ENCODE assay signal across 6 cellular contexts in genomic region chr11:64855596-64856304, GRCh38. TPM values are rescaled to one million over a fixed set of nuclear protein-coding genes. Genes with fewer than 3 reads are reported as not detected.
DNase-seq lines count a peak whose midpoint lies in the region; ATAC-seq, FAIRE-seq and TF ChIP-seq lines count a peak whose summit lies in the region.

No MANE protein-coding gene starts in this region.

- H3K27me3 ChIP-seq in right atrium auricular region, result no peaks in the 10 kb centered on the region
- H3K27me3 ChIP-seq in keratinocyte (ENCODE audit: control insufficient read depth, extremely low read depth, insufficient read depth, low read length), result no peaks in the 10 kb centered on the region

- DNase-seq in right atrium auricular region (ENCODE audit: low spot score) (no peak), left ventricle myocardium superior (no peak), keratinocyte (ENCODE audit: low read depth, low spot score) (no peak), urothelium cell line (ENCODE audit: low spot score) (no peak)

- H3K36me3 ChIP-seq in right atrium auricular region, result peaks cover 40% of the 10 kb centered on the region
- peaks cover 26 to 64% of the 10 kb centered on the region in 2 experiments for H3K36me3 ChIP-seq in keratinocyte (ENCODE audit: control insufficient read depth in 2 of 2, extremely low read depth in 1 of 2, insufficient read depth in 2 of 2, low read length in 2 of 2)

- H3K4me1 ChIP-seq in right atrium auricular region (peaks cover 7 to 97% of the 10 kb centered on the region in 2 donors), keratinocyte (ENCODE audit: control insufficient read depth, extremely low read depth, insufficient read depth, low read length) (peaks cover 45% of the 10 kb centered on the region)

- intact Hi-C loops in left ventricle myocardium superior (cut with micrococcal nuclease), result no loop called here

- no peak for ATAC-seq in left ventricle myocardium superior
- ATAC-seq in GM21786 (IDR thresholded peaks at IDR 0.05; ENCODE audit: unreplicated experiment), result no peak
- ATAC-seq in GM18873 (IDR thresholded peaks at IDR 0.05; ENCODE audit: low FRiP score, unreplicated experiment), result no peak

- no peaks in the 10 kb centered on the region for H3K9me1 ChIP-seq in keratinocyte (ENCODE audit: control insufficient read depth, extremely low read depth, insufficient read depth, low read length)

- TF ChIP-seq CTCF in right atrium auricular region (IDR thresholded peaks at IDR 0.05) (no peak), keratinocyte (optimal IDR thresholded peaks at IDR 0.05 in 1 of 3, IDR thresholded peaks at IDR 0.05 in 1 of 3, conservative IDR thresholded peaks at IDR 0.05 in 1 of 3; ENCODE audit: extremely low read depth in 1 of 3, insufficient read depth in 2 of 3, low read length in 3 of 3) (no peak)

- H3K4me2 ChIP-seq in keratinocyte (ENCODE audit: control insufficient read depth, extremely low read depth, insufficient read depth, low read depth, low read length), result peak overlapping the region; percentile 66

- H3K4me3 ChIP-seq in right atrium auricular region (no peak overlapping the region), keratinocyte (ENCODE audit: control insufficient read depth in 2 of 3, extremely low read depth in 1 of 3, insufficient read depth in 2 of 3, low read depth in 1 of 3, low read length in 3 of 3) (no peak overlapping the region)

- H2AFZ ChIP-seq in keratinocyte (ENCODE audit: control insufficient read depth, low read length), result no peak overlapping the region

- FAIRE-seq in keratinocyte (lab: Jason Lieb, UNC) (no peak), urothelium cell line (lab: Jason Lieb, UNC) (peak; percentile 13)

- H3K79me2 ChIP-seq in keratinocyte (ENCODE audit: control insufficient read depth, insufficient read depth, low read length), result peaks cover 34% of the 10 kb centered on the region

- dilution Hi-C loops in keratinocyte (cut with MboI; ENCODE audit: extremely low pct_ligation_motif_present, low sequenced_read_pairs), result no loop called here

- no peaks in the 10 kb centered on the region for H4K20me1 ChIP-seq in keratinocyte (ENCODE audit: control insufficient read depth, extremely low read depth, insufficient read depth, low read length)

- peak overlapping the region; percentile 72 to 87 for H3K27ac ChIP-seq in right atrium auricular region
- peak overlapping the region; percentile 88 for H3K27ac ChIP-seq in keratinocyte (ENCODE audit: control insufficient read depth, insufficient read depth, low read length)

- peak overlapping the region; percentile 80 for H3K9ac ChIP-seq in keratinocyte (ENCODE audit: control insufficient read depth, extremely low read depth, insufficient read depth, low read length)

- H3K9me3 ChIP-seq in right atrium auricular region (no peaks in the 10 kb centered on the region), keratinocyte (ENCODE audit: control insufficient read depth, low read depth, low read length) (no peaks in the 10 kb centered on the region)

RNA-seq across cellular contexts. Expression of gene CDC42BPG, which starts 11.3 kb away (rescaled TPM):
- total RNA-seq in right atrium auricular region, result 1 to 10 TPM in 1 of 2 donors, under 1 TPM in 1; 0.33 to 1.0 TPM
- 0.40 TPM for total RNA-seq in left ventricle myocardium superior
- 2.2 to 4.0 TPM (median 2.5 TPM) in 3 replicates for polyA plus RNA-seq in keratinocyte
- polyA plus RNA-seq in keratinocyte (2011; ENCODE audit: low read depth), result 2.5 TPM
- 1.4 and 3.5 TPM in 2 replicates for polyA plus RNA-seq in keratinocyte (2011; cell fraction: cytosol; rRNA removed)
- polyA plus RNA-seq in keratinocyte (2011; cell fraction: nucleus; rRNA removed), result 9.9 and 12.9 TPM in 2 replicates
- polyA plus RNA-seq in keratinocyte (2012; ENCODE audit: low replicate concordance), result 6.3 and 7.4 TPM in 2 replicates
- polyA minus RNA-seq in keratinocyte, result 3.6 to 9.7 TPM (median 5.5 TPM) in 3 replicates
- polyA minus RNA-seq in keratinocyte (2011; cell fraction: cytosol; rRNA and poly(A)+ RNA removed), result 4.6 TPM
- 11.5 and 16.9 TPM in 2 replicates for polyA minus RNA-seq in keratinocyte (2011; cell fraction: nucleus; rRNA and poly(A)+ RNA removed)

RNA-seq across cellular contexts. Expression of gene EHD1, which starts 22.7 kb away (rescaled TPM):
- 10 to 100 TPM; 29.5 to 34.1 TPM for total RNA-seq in right atrium auricular region
- 52.5 TPM for total RNA-seq in left ventricle myocardium superior
- polyA plus RNA-seq in keratinocyte, result 73.9 to 192 TPM (median 75.6 TPM) in 3 replicates
- 89.7 TPM for polyA plus RNA-seq in keratinocyte (2011; ENCODE audit: low read depth)
- 69.4 and 117 TPM in 2 replicates for polyA plus RNA-seq in keratinocyte (2011; cell fraction: cytosol; rRNA removed)
- polyA plus RNA-seq in keratinocyte (2011; cell fraction: nucleus; rRNA removed), result 139 and 148 TPM in 2 replicates
- polyA plus RNA-seq in keratinocyte (2012; ENCODE audit: low replicate concordance), result 50.2 and 134 TPM in 2 replicates
- polyA minus RNA-seq in keratinocyte, result 107 to 412 TPM (median 144 TPM) in 3 replicates
- polyA minus RNA-seq in keratinocyte (2011; cell fraction: cytosol; rRNA and poly(A)+ RNA removed), result 120 TPM
- 91.0 and 135 TPM in 2 replicates for polyA minus RNA-seq in keratinocyte (2011; cell fraction: nucleus; rRNA and poly(A)+ RNA removed)

RNA-seq across cellular contexts. Expression of gene MEN1, which starts 45.4 kb away (rescaled TPM):
- 1 to 10 TPM; 7.2 to 9.8 TPM for total RNA-seq in right atrium auricular region
- total RNA-seq in left ventricle myocardium superior, result 9.1 TPM
- 14.2 to 19.1 TPM (median 18.2 TPM) in 3 replicates for polyA plus RNA-seq in keratinocyte
- 4.6 TPM for polyA plus RNA-seq in keratinocyte (2011; ENCODE audit: low read depth)
- 10.7 and 17.7 TPM in 2 replicates for polyA plus RNA-seq in keratinocyte (2011; cell fraction: cytosol; rRNA removed)
- polyA plus RNA-seq in keratinocyte (2011; cell fraction: nucleus; rRNA removed), result 39.7 and 52.7 TPM in 2 replicates
- 19.6 and 27.4 TPM in 2 replicates for polyA plus RNA-seq in keratinocyte (2012; ENCODE audit: low replicate concordance)
- 12.3 to 50.8 TPM (median 16.1 TPM) in 3 replicates for polyA minus RNA-seq in keratinocyte
- 35.9 TPM for polyA minus RNA-seq in keratinocyte (2011; cell fraction: cytosol; rRNA and poly(A)+ RNA removed)
- polyA minus RNA-seq in keratinocyte (2011; cell fraction: nucleus; rRNA and poly(A)+ RNA removed), result 25.9 and 29.3 TPM in 2 replicates

RNA-seq across cellular contexts. Expression of gene MAP4K2, which starts 52.7 kb away (rescaled TPM):
- total RNA-seq in right atrium auricular region, result 10 to 100 TPM; 19.4 to 20.4 TPM
- 8.6 TPM for total RNA-seq in left ventricle myocardium superior
- polyA plus RNA-seq in keratinocyte, result 6.7 to 12.5 TPM (median 10.7 TPM) in 3 replicates
- 5.4 TPM for polyA plus RNA-seq in keratinocyte (2011; ENCODE audit: low read depth)
- 6.6 and 14.4 TPM in 2 replicates for polyA plus RNA-seq in keratinocyte (2011; cell fraction: cytosol; rRNA removed)
- 13.5 and 16.6 TPM in 2 replicates for polyA plus RNA-seq in keratinocyte (2011; cell fraction: nucleus; rRNA removed)
- polyA plus RNA-seq in keratinocyte (2012; ENCODE audit: low replicate concordance), result 4.8 and 10.3 TPM in 2 replicates
- 11.5 to 31.8 TPM (median 19.6 TPM) in 3 replicates for polyA minus RNA-seq in keratinocyte
- 19.4 TPM for polyA minus RNA-seq in keratinocyte (2011; cell fraction: cytosol; rRNA and poly(A)+ RNA removed)
- 3.7 and 10.6 TPM in 2 replicates for polyA minus RNA-seq in keratinocyte (2011; cell fraction: nucleus; rRNA and poly(A)+ RNA removed)
